Comparison of ENCODE assay signal across 8 cellular contexts in genomic region chr5:65928341-65928752, GRCh38. TPM values are rescaled to one million over a fixed set of nuclear protein-coding genes. Genes with fewer than 3 reads are reported as not detected.
DNase-seq lines count a peak whose midpoint lies in the region; ATAC-seq and TF ChIP-seq lines count a peak whose summit lies in the region.

No MANE protein-coding gene starts in this region.

- H3K27me3 ChIP-seq in endocrine pancreas (ENCODE audit: control insufficient read depth, insufficient read depth, low read length) = no peaks in the 10 kb centered on the region
- peaks cover 8% of the 10 kb centered on the region for H3K27me3 ChIP-seq in neutrophil

- H3K4me1 Mint-ChIP-seq in Calu3 (ENCODE audit: low read depth, unreplicated experiment) = peaks cover 47% of the 10 kb centered on the region

- H3K4me1 ChIP-seq in endocrine pancreas (ENCODE audit: control insufficient read depth, insufficient read depth, low read length) (peaks cover 16% of the 10 kb centered on the region), neutrophil (ENCODE audit: control insufficient read depth in 1 of 2, insufficient read depth in 1 of 2, low read depth in 1 of 2, low read length in 1 of 2) (peaks cover 27 to 33% of the 10 kb centered on the region in 2 experiments)

- H3K4me3 Mint-ChIP-seq in Calu3 (ENCODE audit: low read depth, unreplicated experiment) = peak overlapping the region; percentile 94

- no peak overlapping the region for H3K9ac ChIP-seq in endocrine pancreas (ENCODE audit: control insufficient read depth, insufficient read depth, low read length)

- no peaks in the 10 kb centered on the region for H3K9me3 Mint-ChIP-seq in Calu3 (ENCODE audit: low read depth, unreplicated experiment)

- BruUV-seq in Calu3 (replicated peaks; lab: Mats Ljungman, UMichigan) = no TSS peak

- peak overlapping the region; percentile 80 for H3K4me3 ChIP-seq in NB4 (ENCODE audit: low read depth, low read length)
- peak overlapping the region; percentile 99 for H3K4me3 ChIP-seq in endocrine pancreas (ENCODE audit: control insufficient read depth, insufficient read depth, low read length)
- peak overlapping the region; percentile 93 for H3K4me3 ChIP-seq in neutrophil (ENCODE audit: low read depth in 1 of 2, low read length in 1 of 2)

- H3K27ac ChIP-seq in neutrophil = no peak overlapping the region

- CTCF ChIA-PET in Calu3 (lab: Charles Lee) = no interaction called here

- in situ Hi-C loops in GM13976 (cut with MboI; ENCODE audit: low sequenced_read_pairs, unreplicated experiment) = no loop called here

- peaks cover 72% of the 10 kb centered on the region for H3K36me3 Mint-ChIP-seq in Calu3 (ENCODE audit: insufficient read depth, unreplicated experiment)

- no peak for ATAC-seq in HG03571 (IDR thresholded peaks at IDR 0.05; ENCODE audit: unreplicated experiment)

- H3K27me3 Mint-ChIP-seq in Calu3 (ENCODE audit: unreplicated experiment) = no peaks in the 10 kb centered on the region

- peak overlapping the region; percentile 93 for H3K27ac Mint-ChIP-seq in Calu3 (ENCODE audit: unreplicated experiment)

- no peak for TF ChIP-seq POLR2A in NB4 (IDR thresholded peaks at IDR 0.05; ENCODE audit: extremely low read depth, insufficient read length)

- no peak for DNase-seq in Calu3
- DNase-seq in NB4 (ENCODE audit: low read depth) = no peak
- no peak for DNase-seq in mucosa of gallbladder (ENCODE audit: low spot score)
- no peak for DNase-seq in GM13976 (ENCODE audit: low spot score)
- no peak for DNase-seq in NCI-H82 treated with DMSO at 0.1 percent for 48 hours (lab: John Stamatoyannopoulos, UW; ENCODE audit: unreplicated experiment)

- H3K36me3 ChIP-seq in endocrine pancreas (ENCODE audit: control insufficient read depth, insufficient read depth, low read length) = no peaks in the 10 kb centered on the region
- no peaks in the 10 kb centered on the region for H3K36me3 ChIP-seq in neutrophil

- H3K9me3 ChIP-seq in endocrine pancreas (ENCODE audit: control insufficient read depth, low read length) (no peaks in the 10 kb centered on the region), neutrophil (no peaks in the 10 kb centered on the region)

- TF ChIP-seq CTCF in Calu3 (IDR thresholded peaks at IDR 0.05; ENCODE audit: unreplicated experiment) (no peak), NB4 (IDR thresholded peaks at IDR 0.05; ENCODE audit: low read depth, low read length) (no peak), neutrophil (IDR thresholded peaks at IDR 0.05) (no peak), GM13976 (IDR thresholded peaks at IDR 0.05; ENCODE audit: borderline replicate concordance, control extremely low read depth, extremely low read depth, insufficient read depth, missing control alignments) (no peak)

- intact Hi-C loops in Calu3 (cut with micrococcal nuclease; ENCODE audit: unreplicated experiment) = loop anchor here (5.0 to 10.0 kb wide), 2 partner anchors 186 to 216 kb away; partner anchors contain the start of gene SREK1

RNA-seq across cellular contexts. Expression of gene ERBIN, which starts 2.0 kb away (rescaled TPM):
- total RNA-seq in Calu3 (2022) (81.4 and 98.4 TPM in 2 replicates), mucosa of gallbladder (84.0 TPM)
